Comparison of ENCODE assay signal across 9 cellular contexts in genomic region chr6:22737331-22737730, GRCh38.
DNase-seq lines count a peak whose midpoint lies in the region; ATAC-seq and TF ChIP-seq lines count a peak whose summit lies in the region.
"Had no signal": no experiment of that assay in that cellular context is flagged by ENCODE, and none has a peak within 500 bp of the region (broad histone marks: within the 10 kb centered on the region; RNA-seq: fewer than 3 reads in every experiment).

No MANE protein-coding gene starts in this region.

- H3K4me3 ChIP-seq in GM12864 (ENCODE audit: low read depth, low read length) (no peak overlapping the region), fibroblast of mammary gland (ENCODE audit: control insufficient read depth, low read depth, low read length) (no peak overlapping the region), ovary (no peak overlapping the region)
- H3K4me3 ChIP-seq: skin epidermis had no signal

- H3K27me3 ChIP-seq in ovary = no peaks in the 10 kb centered on the region

- intact Hi-C loops in ovary (cut with DNase I) = loop anchor here in 1 of 4 donors (10.0 kb wide), 1 partner anchor 1143 kb away; the partner anchor contains the start of gene SOX4

- no peaks in the 10 kb centered on the region for H3K36me3 Mint-ChIP-seq in effector memory CD8-positive, alpha-beta T cell (ENCODE audit: insufficient read depth)

- no peaks in the 10 kb centered on the region for H3K4me1 Mint-ChIP-seq in effector memory CD8-positive, alpha-beta T cell (ENCODE audit: low read depth in 2 of 2)

- DNase-seq in GM12864 (ENCODE audit: low read depth) (no peak), NCI-H748 treated with DMSO at 0.1 percent for 48 hours (lab: John Stamatoyannopoulos, UW) (peak; percentile 65), fibroblast of mammary gland (ENCODE audit: low read depth) (peak; percentile 38), ovary (peak; percentile 17 to 67 (median 63)), HPDE6-E6E7 (ENCODE audit: extremely low spot score) (no peak)
- DNase-seq in effector memory CD8-positive, alpha-beta T cell = no peak

- H3K4me3 Mint-ChIP-seq in effector memory CD8-positive, alpha-beta T cell = no peak overlapping the region

- H3K36me3 ChIP-seq in ovary = no peaks in the 10 kb centered on the region

- H3K27me3 Mint-ChIP-seq in effector memory CD8-positive, alpha-beta T cell = no peaks in the 10 kb centered on the region

- H3K9me3 ChIP-seq in ovary = no peaks in the 10 kb centered on the region

- peaks cover 4% of the 10 kb centered on the region for H3K4me1 ChIP-seq in ovary (ENCODE audit: insufficient read depth)

- TF ChIP-seq CTCF in GM12864 (IDR thresholded peaks at IDR 0.05; ENCODE audit: low read depth, low read length, missing control alignments) = peak; percentile 4
- TF ChIP-seq CTCF in fibroblast of mammary gland (conservative IDR thresholded peaks at IDR 0.05; ENCODE audit: control insufficient read depth, insufficient read depth, low read depth, low read length) = peak; percentile 40
- TF ChIP-seq CTCF in ovary (IDR thresholded peaks at IDR 0.05) = peak in 2 of 3 donors; percentile 34 to 54

- H3K27ac ChIP-seq in ovary = no peak overlapping the region

- ATAC-seq in HG02970 (IDR thresholded peaks at IDR 0.05; ENCODE audit: low FRiP score, unreplicated experiment) (no peak), GM18519 (IDR thresholded peaks at IDR 0.05; ENCODE audit: low FRiP score, unreplicated experiment) (no peak)
- no peak for ATAC-seq in effector memory CD8-positive, alpha-beta T cell (replicated peaks)

- H3K27ac Mint-ChIP-seq in effector memory CD8-positive, alpha-beta T cell = no peak overlapping the region

- TF ChIP-seq POLR2A in ovary (IDR thresholded peaks at IDR 0.05) = no peak

- WGBS in ovary, 3 donors = 40 to 57% (median 53%) methylated on average over 5 of the region's 5 CpGs

- TF ChIP-seq EP300 in ovary (IDR thresholded peaks at IDR 0.05) = no peak

- H3K9me3 Mint-ChIP-seq in effector memory CD8-positive, alpha-beta T cell = peaks cover 8 to 12% of the 10 kb centered on the region in 2 donors

Comparison
In these comparisons a context has a peak if more than half of its experiments do, and no peak if none do; other contexts are left out.
1. DNase-seq: peak in NCI-H748 treated with DMSO at 0.1 percent for 48 hours (single experiment), fibroblast of mammary gland (single experiment) and ovary (5 of 5); none in GM12864 (single experiment), HPDE6-E6E7 (single experiment) and effector memory CD8-positive, alpha-beta T cell (0 of 3).
2. Peak in every context shown above with its lines, with median percentiles within 50 percentile points of each other: CTCF ChIP-seq.